In the genomic region with DNA sequence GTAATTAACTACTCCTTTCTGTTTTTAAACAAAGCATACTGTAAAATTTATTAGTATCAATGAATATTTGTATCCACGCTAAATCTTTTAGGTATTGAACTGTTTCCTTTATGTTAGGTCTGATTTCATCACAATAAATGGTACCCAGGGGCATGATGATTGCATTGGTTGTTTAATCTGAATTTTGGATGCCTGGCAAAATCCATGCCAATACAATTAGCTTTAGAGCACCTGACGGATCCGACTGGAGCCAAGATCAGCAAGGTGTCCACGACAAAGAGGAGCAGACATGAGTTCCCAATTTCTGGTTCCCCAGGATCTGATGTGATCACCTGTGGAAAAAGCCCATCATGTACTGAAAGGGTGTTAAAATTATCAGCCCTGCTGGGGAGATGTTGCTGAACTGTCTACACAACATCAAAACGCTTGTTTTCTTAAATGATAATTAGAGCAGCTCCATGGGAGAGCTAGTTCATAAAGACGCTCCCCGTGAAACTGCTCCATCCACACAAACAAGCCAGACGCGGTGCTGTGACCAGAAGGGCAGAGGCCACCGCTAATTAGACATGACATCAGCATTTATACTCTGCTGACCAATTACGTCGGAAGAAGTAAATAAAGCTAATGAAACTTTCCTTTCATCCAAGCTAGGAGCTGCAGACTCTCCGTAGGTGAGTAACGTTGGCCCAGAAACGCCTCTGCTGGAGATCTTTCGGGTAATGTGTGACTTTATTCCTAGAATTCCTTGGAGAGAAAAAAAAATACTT, we compare ENCODE assay signal across 1 cellular context.
TF ChIP-seq lines count a peak whose summit lies in the region.

No MANE protein-coding gene starts in this region.

TF ChIP-seq in HEK293, 187 proteins besides CTCF, POLR2A, EP300 and RAD21 (continued from another document):
- TF ChIP-seq ZNF624 (tag by site-specific recombination; IDR thresholded peaks at IDR 0.05) (no peak), ZNF169 (tag by site-specific recombination; IDR thresholded peaks at IDR 0.05) (no peak), ZNF843 (tag by site-specific recombination; IDR thresholded peaks at IDR 0.05) (0 out of 2 replicates have a peak, but pooled peaks have one; percentile 13), REST (tag by site-specific recombination; IDR thresholded peaks at IDR 0.05) (no peak), ZNF223 (tag by site-specific recombination; IDR thresholded peaks at IDR 0.05) (no peak), ZNF529 (tag by site-specific recombination; IDR thresholded peaks at IDR 0.05; ENCODE audit: insufficient replicate concordance) (no peak), ZNF350 (tag by site-specific recombination; IDR thresholded peaks at IDR 0.05) (no peak), AEBP2 (tag by site-specific recombination; IDR thresholded peaks at IDR 0.05; ENCODE audit: borderline replicate concordance) (no peak), ZBTB17 (tag by site-specific recombination; IDR thresholded peaks at IDR 0.05) (no peak), ATF2 (tag by site-specific recombination; IDR thresholded peaks at IDR 0.05; ENCODE audit: low read depth) (0 out of 2 replicates have a peak, but pooled peaks have one; percentile 15), ZEB2 (tag by site-specific recombination; IDR thresholded peaks at IDR 0.05) (0 out of 2 replicates have a peak, but pooled peaks have one; percentile 38), ZBTB11 (tag by site-specific recombination; conservative IDR thresholded peaks at IDR 0.05; ENCODE audit: low read depth) (0 out of 2 replicates have a peak, but pooled peaks have one; percentile 19)
- TF ChIP-seq, protein P1, sequence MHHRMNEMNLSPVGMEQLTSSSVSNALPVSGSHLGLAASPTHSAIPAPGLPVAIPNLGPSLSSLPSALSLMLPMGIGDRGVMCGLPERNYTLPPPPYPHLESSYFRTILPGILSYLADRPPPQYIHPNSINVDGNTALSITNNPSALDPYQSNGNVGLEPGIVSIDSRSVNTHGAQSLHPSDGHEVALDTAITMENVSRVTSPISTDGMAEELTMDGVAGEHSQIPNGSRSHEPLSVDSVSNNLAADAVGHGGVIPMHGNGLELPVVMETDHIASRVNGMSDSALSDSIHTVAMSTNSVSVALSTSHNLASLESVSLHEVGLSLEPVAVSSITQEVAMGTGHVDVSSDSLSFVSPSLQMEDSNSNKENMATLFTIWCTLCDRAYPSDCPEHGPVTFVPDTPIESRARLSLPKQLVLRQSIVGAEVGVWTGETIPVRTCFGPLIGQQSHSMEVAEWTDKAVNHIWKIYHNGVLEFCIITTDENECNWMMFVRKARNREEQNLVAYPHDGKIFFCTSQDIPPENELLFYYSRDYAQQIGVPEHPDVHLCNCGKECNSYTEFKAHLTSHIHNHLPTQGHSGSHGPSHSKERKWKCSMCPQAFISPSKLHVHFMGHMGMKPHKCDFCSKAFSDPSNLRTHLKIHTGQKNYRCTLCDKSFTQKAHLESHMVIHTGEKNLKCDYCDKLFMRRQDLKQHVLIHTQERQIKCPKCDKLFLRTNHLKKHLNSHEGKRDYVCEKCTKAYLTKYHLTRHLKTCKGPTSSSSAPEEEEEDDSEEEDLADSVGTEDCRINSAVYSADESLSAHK (tag by site-specific recombination; IDR thresholded peaks at IDR 0.05), result no peak
- TF ChIP-seq, protein P2, sequence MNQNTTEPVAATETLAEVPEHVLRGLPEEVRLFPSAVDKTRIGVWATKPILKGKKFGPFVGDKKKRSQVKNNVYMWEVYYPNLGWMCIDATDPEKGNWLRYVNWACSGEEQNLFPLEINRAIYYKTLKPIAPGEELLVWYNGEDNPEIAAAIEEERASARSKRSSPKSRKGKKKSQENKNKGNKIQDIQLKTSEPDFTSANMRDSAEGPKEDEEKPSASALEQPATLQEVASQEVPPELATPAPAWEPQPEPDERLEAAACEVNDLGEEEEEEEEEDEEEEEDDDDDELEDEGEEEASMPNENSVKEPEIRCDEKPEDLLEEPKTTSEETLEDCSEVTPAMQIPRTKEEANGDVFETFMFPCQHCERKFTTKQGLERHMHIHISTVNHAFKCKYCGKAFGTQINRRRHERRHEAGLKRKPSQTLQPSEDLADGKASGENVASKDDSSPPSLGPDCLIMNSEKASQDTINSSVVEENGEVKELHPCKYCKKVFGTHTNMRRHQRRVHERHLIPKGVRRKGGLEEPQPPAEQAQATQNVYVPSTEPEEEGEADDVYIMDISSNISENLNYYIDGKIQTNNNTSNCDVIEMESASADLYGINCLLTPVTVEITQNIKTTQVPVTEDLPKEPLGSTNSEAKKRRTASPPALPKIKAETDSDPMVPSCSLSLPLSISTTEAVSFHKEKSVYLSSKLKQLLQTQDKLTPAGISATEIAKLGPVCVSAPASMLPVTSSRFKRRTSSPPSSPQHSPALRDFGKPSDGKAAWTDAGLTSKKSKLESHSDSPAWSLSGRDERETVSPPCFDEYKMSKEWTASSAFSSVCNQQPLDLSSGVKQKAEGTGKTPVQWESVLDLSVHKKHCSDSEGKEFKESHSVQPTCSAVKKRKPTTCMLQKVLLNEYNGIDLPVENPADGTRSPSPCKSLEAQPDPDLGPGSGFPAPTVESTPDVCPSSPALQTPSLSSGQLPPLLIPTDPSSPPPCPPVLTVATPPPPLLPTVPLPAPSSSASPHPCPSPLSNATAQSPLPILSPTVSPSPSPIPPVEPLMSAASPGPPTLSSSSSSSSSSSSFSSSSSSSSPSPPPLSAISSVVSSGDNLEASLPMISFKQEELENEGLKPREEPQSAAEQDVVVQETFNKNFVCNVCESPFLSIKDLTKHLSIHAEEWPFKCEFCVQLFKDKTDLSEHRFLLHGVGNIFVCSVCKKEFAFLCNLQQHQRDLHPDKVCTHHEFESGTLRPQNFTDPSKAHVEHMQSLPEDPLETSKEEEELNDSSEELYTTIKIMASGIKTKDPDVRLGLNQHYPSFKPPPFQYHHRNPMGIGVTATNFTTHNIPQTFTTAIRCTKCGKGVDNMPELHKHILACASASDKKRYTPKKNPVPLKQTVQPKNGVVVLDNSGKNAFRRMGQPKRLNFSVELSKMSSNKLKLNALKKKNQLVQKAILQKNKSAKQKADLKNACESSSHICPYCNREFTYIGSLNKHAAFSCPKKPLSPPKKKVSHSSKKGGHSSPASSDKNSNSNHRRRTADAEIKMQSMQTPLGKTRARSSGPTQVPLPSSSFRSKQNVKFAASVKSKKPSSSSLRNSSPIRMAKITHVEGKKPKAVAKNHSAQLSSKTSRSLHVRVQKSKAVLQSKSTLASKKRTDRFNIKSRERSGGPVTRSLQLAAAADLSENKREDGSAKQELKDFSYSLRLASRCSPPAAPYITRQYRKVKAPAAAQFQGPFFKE (tag by site-specific recombination; IDR thresholded peaks at IDR 0.05; ENCODE audit: borderline replicate concordance), result no peak
- TF ChIP-seq, protein P3, sequence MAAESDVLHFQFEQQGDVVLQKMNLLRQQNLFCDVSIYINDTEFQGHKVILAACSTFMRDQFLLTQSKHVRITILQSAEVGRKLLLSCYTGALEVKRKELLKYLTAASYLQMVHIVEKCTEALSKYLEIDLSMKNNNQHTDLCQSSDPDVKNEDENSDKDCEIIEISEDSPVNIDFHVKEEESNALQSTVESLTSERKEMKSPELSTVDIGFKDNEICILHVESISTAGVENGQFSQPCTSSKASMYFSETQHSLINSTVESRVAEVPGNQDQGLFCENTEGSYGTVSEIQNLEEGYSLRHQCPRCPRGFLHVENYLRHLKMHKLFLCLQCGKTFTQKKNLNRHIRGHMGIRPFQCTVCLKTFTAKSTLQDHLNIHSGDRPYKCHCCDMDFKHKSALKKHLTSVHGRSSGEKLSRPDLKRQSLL (tag by site-specific recombination; IDR thresholded peaks at IDR 0.05), result no peak
